ENCODE assay signal across 3 cellular contexts in the genomic region with DNA sequence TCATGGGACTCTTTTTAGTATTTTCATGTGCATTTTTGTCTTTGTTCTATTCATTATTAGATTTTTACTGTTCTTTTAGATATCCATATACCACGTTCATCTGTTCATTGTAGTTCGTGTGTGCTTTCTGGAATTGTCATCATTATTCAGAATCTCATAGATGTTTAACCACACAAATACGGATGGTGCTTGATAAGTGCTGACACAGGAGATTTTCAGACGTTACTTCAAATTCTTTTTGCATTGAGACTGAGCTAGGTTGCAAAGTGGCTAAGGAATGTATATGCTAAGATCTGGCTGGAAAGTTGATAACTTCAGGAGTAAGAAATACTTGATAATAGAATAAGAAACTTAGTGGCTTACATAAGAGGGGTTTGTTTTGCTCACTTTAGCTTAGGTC.
TF ChIP-seq lines count a peak whose summit lies in the region.

No MANE protein-coding gene starts in this region.

TF ChIP-seq in A549, 52 proteins besides CTCF, POLR2A, EP300 and RAD21:
- TF ChIP-seq, protein P1, sequence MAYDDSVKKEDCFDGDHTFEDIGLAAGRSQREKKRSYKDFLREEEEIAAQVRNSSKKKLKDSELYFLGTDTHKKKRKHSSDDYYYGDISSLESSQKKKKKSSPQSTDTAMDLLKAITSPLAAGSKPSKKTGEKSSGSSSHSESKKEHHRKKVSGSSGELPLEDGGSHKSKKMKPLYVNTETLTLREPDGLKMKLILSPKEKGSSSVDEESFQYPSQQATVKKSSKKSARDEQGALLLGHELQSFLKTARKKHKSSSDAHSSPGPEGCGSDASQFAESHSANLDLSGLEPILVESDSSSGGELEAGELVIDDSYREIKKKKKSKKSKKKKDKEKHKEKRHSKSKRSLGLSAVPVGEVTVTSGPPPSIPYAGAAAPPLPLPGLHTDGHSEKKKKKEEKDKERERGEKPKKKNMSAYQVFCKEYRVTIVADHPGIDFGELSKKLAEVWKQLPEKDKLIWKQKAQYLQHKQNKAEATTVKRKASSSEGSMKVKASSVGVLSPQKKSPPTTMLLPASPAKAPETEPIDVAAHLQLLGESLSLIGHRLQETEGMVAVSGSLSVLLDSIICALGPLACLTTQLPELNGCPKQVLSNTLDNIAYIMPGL (CRISPR knock-in tag; IDR thresholded peaks at IDR 0.05; ENCODE audit: borderline replicate concordance) = no peak
- TF ChIP-seq MAFK (IDR thresholded peaks at IDR 0.05; ENCODE audit: partially characterized antibody) = peak; percentile 93
- no peak for TF ChIP-seq FOSB (CRISPR knock-in tag; IDR thresholded peaks at IDR 0.05)

TF ChIP-seq in IMR-90, 13 proteins besides CTCF, POLR2A, EP300 and RAD21:
- TF ChIP-seq NFE2L2 (IDR thresholded peaks at IDR 0.05; ENCODE audit: low read depth, low read length) = no peak
- no peak for TF ChIP-seq SMC3 (IDR thresholded peaks at IDR 0.05; ENCODE audit: low read depth, low read length)
- peak; percentile 90 for TF ChIP-seq MAFK (IDR thresholded peaks at IDR 0.05; ENCODE audit: low read depth, low read length)
- TF ChIP-seq CEBPB (IDR thresholded peaks at IDR 0.05; ENCODE audit: low read depth, low read length) = no peak
- no peak for TF ChIP-seq RFX5 (IDR thresholded peaks at IDR 0.05; ENCODE audit: low read depth, low read length)
- no peak for TF ChIP-seq FOS (IDR thresholded peaks at IDR 0.05; ENCODE audit: low read depth, low read length)
- TF ChIP-seq, protein P2, sequence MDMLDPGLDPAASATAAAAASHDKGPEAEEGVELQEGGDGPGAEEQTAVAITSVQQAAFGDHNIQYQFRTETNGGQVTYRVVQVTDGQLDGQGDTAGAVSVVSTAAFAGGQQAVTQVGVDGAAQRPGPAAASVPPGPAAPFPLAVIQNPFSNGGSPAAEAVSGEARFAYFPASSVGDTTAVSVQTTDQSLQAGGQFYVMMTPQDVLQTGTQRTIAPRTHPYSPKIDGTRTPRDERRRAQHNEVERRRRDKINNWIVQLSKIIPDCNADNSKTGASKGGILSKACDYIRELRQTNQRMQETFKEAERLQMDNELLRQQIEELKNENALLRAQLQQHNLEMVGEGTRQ (IDR thresholded peaks at IDR 0.05; ENCODE audit: low read depth, low read length) = no peak

TF ChIP-seq in H1, 55 proteins besides CTCF, POLR2A, EP300 and RAD21:
- TF ChIP-seq NANOG (IDR thresholded peaks at IDR 0.05; ENCODE audit: insufficient read depth, low read depth, low read length, poor library complexity, severe bottlenecking) (no peak), MAFK (IDR thresholded peaks at IDR 0.05; ENCODE audit: low read depth, low read length) (peak; percentile 61; the same call in 1 of the 2 replicates)
- TF ChIP-seq, protein P3, sequence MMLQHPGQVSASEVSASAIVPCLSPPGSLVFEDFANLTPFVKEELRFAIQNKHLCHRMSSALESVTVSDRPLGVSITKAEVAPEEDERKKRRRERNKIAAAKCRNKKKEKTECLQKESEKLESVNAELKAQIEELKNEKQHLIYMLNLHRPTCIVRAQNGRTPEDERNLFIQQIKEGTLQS (IDR thresholded peaks at IDR 0.05; ENCODE audit: insufficient read depth, low read depth, low read length) = no peak
